Comparison of ENCODE assay signal across 34 cellular contexts in the genomic region with DNA sequence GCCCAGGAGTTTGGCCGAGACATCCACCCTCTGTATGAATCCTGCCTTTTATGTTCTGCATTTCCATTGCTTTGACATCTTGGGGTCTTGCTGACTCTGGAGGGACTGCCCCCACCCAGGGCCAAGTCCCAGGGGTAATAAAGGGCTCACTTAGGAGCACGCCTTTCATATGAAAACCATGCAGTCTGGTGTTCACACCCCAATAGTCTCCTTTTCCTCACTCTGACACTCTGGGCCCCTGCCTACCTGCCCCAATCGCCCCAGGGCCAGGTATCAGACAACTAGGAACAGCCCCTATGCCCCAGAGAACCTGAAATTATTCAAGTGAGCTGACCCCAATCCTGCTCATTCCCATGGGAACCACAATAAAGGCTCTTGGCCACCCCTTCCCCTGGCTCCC.
"Had no signal": no experiment of that assay in that cellular context is flagged by ENCODE, and none has a peak within 500 bp of the region (broad histone marks: within the 10 kb centered on the region; RNA-seq: fewer than 3 reads in every experiment).

No MANE protein-coding gene starts in this region.

- H3K36me3 ChIP-seq: MG63 had no signal

- DNase-seq: Karpas-422, Kasumi-1, MG63, MM.1S, MV-4-11, NCI-H1048, NCI-H1092, NCI-H1092 treated with DMSO at 0.1 percent for 48 hours, NCI-H1105, NCI-H1105 treated with DMSO at 0.1 percent for 48 hours, NCI-H1417, NCI-H1417 treated with DMSO at 0.1 percent for 48 hours, NCI-H1436, NCI-H1436 treated with DMSO at 0.1 percent for 48 hours, NCI-H146, NCI-H1694, NCI-H1694 treated with DMSO at 0.1 percent for 48 hours, NCI-H187, NCI-H187 treated with DMSO at 0.1 percent for 48 hours, NCI-H1930, NCI-H2029, NCI-H2029 treated with DMSO at 0.1 percent for 48 hours, NCI-H2081, NCI-H2081 treated with DMSO at 0.1 percent for 48 hours, NCI-H2107, NCI-H2171, NCI-H2171 treated with DMSO at 0.1 percent for 48 hours, NCI-H2227 treated with DMSO at 0.1 percent for 48 hours, NCI-H226, NCI-H345, NCI-H446, NCI-H446 treated with DMSO at 0.1 percent for 48 hours, NCI-H510A, NCI-H510A treated with DMSO at 0.1 percent for 48 hours had no signal

- H3K4me3 ChIP-seq: MG63 had no signal
